In genomic region chrX:119605739-119606507, GRCh38 we compare ENCODE assay signal across 1 cellular context.
A peak's percentile ranks its signal among the peaks of the same experiment; 100 is the strongest.
TF ChIP-seq lines count a peak whose summit lies in the region.

Gene NKRF, minus strand, starts transcription at chrX:119606424.

TF ChIP-seq in K562, 482 proteins besides CTCF, POLR2A, EP300 and RAD21 (continued from another document and continues in another):
- TF ChIP-seq ARID4B (CRISPR knock-in tag; IDR thresholded peaks at IDR 0.05) (0 out of 2 replicates have a peak, but pooled peaks have one; percentile 48), MTF1 (CRISPR knock-in tag; IDR thresholded peaks at IDR 0.05; ENCODE audit: borderline replicate concordance) (no peak), RERE (CRISPR knock-in tag; IDR thresholded peaks at IDR 0.05; ENCODE audit: borderline replicate concordance) (no peak), ZBTB2 (IDR thresholded peaks at IDR 0.05) (peak; percentile 87), ZFP36 (IDR thresholded peaks at IDR 0.05; ENCODE audit: low read depth, low read length, partially characterized antibody) (no peak), TBL1XR1 (IDR thresholded peaks at IDR 0.05; ENCODE audit: low read length in 2 of 2) (no peak), ZSCAN29 (IDR thresholded peaks at IDR 0.05) (no peak), ZC3H8 (IDR thresholded peaks at IDR 0.05) (no peak), ARID2 (IDR thresholded peaks at IDR 0.05) (no peak), ARHGAP35 (IDR thresholded peaks at IDR 0.05; ENCODE audit: partially characterized antibody) (peak; percentile 79), NFE2L1 (tag; IDR thresholded peaks at IDR 0.05; ENCODE audit: borderline replicate concordance, low read depth) (no peak), ESRRB (CRISPR knock-in tag; IDR thresholded peaks at IDR 0.05; ENCODE audit: borderline replicate concordance) (no peak), HNRNPUL1 (IDR thresholded peaks at IDR 0.05; ENCODE audit: low read length) (no peak), PRDM10 (IDR thresholded peaks at IDR 0.05; ENCODE audit: partially characterized antibody) (no peak), GABPA (tag; conservative IDR thresholded peaks at IDR 0.05; ENCODE audit: low read depth) (peak; percentile 55), ZNF436 (CRISPR knock-in tag; IDR thresholded peaks at IDR 0.05) (no peak), SETDB1 (IDR thresholded peaks at IDR 0.05; ENCODE audit: low read length) (no peak), PKNOX1 (IDR thresholded peaks at IDR 0.05) (peak; percentile 60), XRCC4 (IDR thresholded peaks at IDR 0.05; ENCODE audit: extremely low read depth, insufficient read depth, insufficient read length) (no peak), SMC3 (conservative IDR thresholded peaks at IDR 0.05; ENCODE audit: insufficient read depth, low read depth, low read length) (no peak), MGA (IDR thresholded peaks at IDR 0.05) (peak; percentile 67), LCOR (CRISPR knock-in tag; IDR thresholded peaks at IDR 0.05) (0 out of 2 replicates have a peak, but pooled peaks have one; percentile 40), NR2C2 (CRISPR knock-in tag; IDR thresholded peaks at IDR 0.05) (no peak), NR2C2 (tag; IDR thresholded peaks at IDR 0.05) (no peak), NRF1 (conservative IDR thresholded peaks at IDR 0.05 in 1 of 2, IDR thresholded peaks at IDR 0.05 in 1 of 2) (peak; percentile 96 to 97), CREBBP (IDR thresholded peaks at IDR 0.05; ENCODE audit: low read depth, low read length) (no peak)
